Comparison of ENCODE assay signal across 33 cellular contexts in the genomic region with DNA sequence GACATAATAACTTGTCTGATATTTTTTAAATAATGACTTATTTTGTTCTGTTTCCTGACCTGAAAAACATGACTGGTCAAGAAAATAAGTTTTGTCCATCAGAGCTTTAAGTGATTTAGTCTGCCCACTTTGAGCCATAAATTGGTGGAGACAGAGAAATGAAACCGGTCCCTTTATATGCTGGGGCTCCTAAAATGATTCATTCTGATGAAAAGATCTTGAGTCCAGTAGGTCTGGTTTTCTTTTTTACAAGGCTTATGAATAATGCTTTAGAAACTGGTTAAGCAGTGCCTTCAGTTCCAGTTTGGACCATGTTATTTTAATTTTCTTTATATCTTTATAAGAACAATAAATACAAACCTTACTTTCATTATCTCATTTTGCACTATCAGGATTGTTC.
"Had no signal": no experiment of that assay in that cellular context is flagged by ENCODE, and none has a peak within 500 bp of the region (broad histone marks: within the 10 kb centered on the region; RNA-seq: fewer than 3 reads in every experiment).

No MANE protein-coding gene starts in this region.

- FAIRE-seq: astrocyte, RCC 7860, TTC549 had no signal

- H3K27ac ChIP-seq: adrenal gland, body of pancreas, breast epithelium, PC-9, RWPE1, SJCRH30, SK-N-MC had no signal

- H3K36me3 Mint-ChIP-seq: activated naive CD4-positive, alpha-beta T cell treated with anti-CD3 and anti-CD28 coated beads, Interleukin-2, amount 50 U/mL, for 24 hours; WTC11 had no signal

- H3K4me1 ChIP-seq: adrenal gland, body of pancreas, breast epithelium, SJCRH30 had no signal

- ATAC-seq: activated CD4-positive, alpha-beta T cell treated with anti-CD3 and anti-CD28 coated beads for 36 hours; activated CD4-positive, CD25-positive, alpha-beta regulatory T cell treated with anti-CD3 and anti-CD28 coated beads, Interleukin-2, amount 50 U/mL, for 24 hours; activated CD8-positive, alpha-beta T cell treated with anti-CD3 and anti-CD28 coated beads, Interleukin-2, amount 10 ng/mL, durations not matched to agents 7 days and 5 days; body of pancreas; WTC11 had no signal

- H3K9me3 ChIP-seq: adrenal gland, body of pancreas, breast epithelium, MG63, SJCRH30 had no signal

- H3K27ac Mint-ChIP-seq: activated CD4-positive, alpha-beta T cell treated with anti-CD3 and anti-CD28 coated beads for 36 hours; activated CD4-positive, alpha-beta T cell treated with anti-CD3 and anti-CD28 coated beads, Interleukin-2, amount 10 ng/mL, durations not matched to agents 7 days and 5 days; activated CD8-positive, alpha-beta T cell treated with anti-CD3 and anti-CD28 coated beads, Interleukin-2, amount 10 ng/mL, durations not matched to agents 7 days and 5 days; activated naive CD4-positive, alpha-beta T cell treated with anti-CD3 and anti-CD28 coated beads, Interleukin-2, amount 50 U/mL, for 24 hours; activated T-cell treated with anti-CD3 and anti-CD28 coated beads, Interleukin-2, amount 50 U/mL, for 24 hours; activated T-helper 2 cell treated with anti-CD3 and anti-CD28 coated beads, Interferon-gamma antibody, Interleukin-2, Interleukin-4, amounts not matched to agents 10 μg/mL and 5 μg/mL and 100 μg/mL, durations not matched to agents 14 hours and 24 hours and 36 hours; T-helper 2 cell treated with Interferon-gamma antibody and Interleukin-4, amounts not matched to agents 5 μg/mL and 100 μg/mL, for 36 hours; WTC11 had no signal

- H3K36me3 ChIP-seq: adrenal gland, breast epithelium, MG63, SJCRH30 had no signal

- H2AFZ ChIP-seq: PC-9 had no signal

- H3K4me3 ChIP-seq: adrenal gland, body of pancreas, breast epithelium, MG63, PC-9, SJCRH30, SK-N-MC had no signal

- H3K27me3 ChIP-seq: adrenal gland, body of pancreas, breast epithelium, MG63, SJCRH30 had no signal

- DNase-seq: activated CD4-positive, alpha-beta T cell treated with anti-CD3 and anti-CD28 coated beads for 36 hours; activated CD4-positive, alpha-beta T cell treated with anti-CD3 and anti-CD28 coated beads, Interleukin-2, amount 10 ng/mL, durations not matched to agents 7 days and 5 days; activated CD4-positive, alpha-beta T cell treated with anti-CD3 and anti-CD28 coated beads, Interleukin-2, amount 50 U/mL, for 48 hours; activated CD8-positive, alpha-beta T cell treated with anti-CD3 and anti-CD28 coated beads, Interleukin-2, amount 10 ng/mL, durations not matched to agents 7 days and 5 days; activated gamma-delta T cell; activated naive CD4-positive, alpha-beta T cell treated with Interleukin-2 at 50 U/mL for 16 hours; activated T-cell treated with anti-CD3 and anti-CD28 coated beads, Interleukin-2, amount 50 U/mL, for 24 hours; adrenal gland; body of pancreas; cerebellar nuclear complex; Karpas-422; MG63; NCI-H1048; NCI-H1105 treated with DMSO at 0.1 percent for 48 hours; NCI-H1436 treated with DMSO at 0.1 percent for 48 hours; NCI-H1694 treated with DMSO at 0.1 percent for 48 hours; NCI-H2029; NCI-H345; NCI-H524 treated with DMSO at 0.1 percent for 48 hours; PC-9; SHP77; SJCRH30 had no signal

- H3K9me3 Mint-ChIP-seq: activated CD4-positive, alpha-beta T cell treated with anti-CD3 and anti-CD28 coated beads, Interleukin-2, amount 10 ng/mL, durations not matched to agents 7 days and 5 days; activated naive CD4-positive, alpha-beta T cell treated with anti-CD3 and anti-CD28 coated beads, Interleukin-2, amount 50 U/mL, for 24 hours; activated T-cell treated with anti-CD3 and anti-CD28 coated beads, Interleukin-2, amount 50 U/mL, for 24 hours; activated T-helper 2 cell treated with anti-CD3 and anti-CD28 coated beads, Interferon-gamma antibody, Interleukin-2, Interleukin-4, amounts not matched to agents 10 μg/mL and 5 μg/mL and 100 μg/mL, durations not matched to agents 14 hours and 24 hours and 36 hours; T-helper 2 cell treated with Interferon-gamma antibody and Interleukin-4, amounts not matched to agents 5 μg/mL and 100 μg/mL, for 36 hours; WTC11 had no signal

- H3K4me2 ChIP-seq: PC-9 had no signal
